Comparison of ENCODE assay signal across 1 cellular context in the genomic region with DNA sequence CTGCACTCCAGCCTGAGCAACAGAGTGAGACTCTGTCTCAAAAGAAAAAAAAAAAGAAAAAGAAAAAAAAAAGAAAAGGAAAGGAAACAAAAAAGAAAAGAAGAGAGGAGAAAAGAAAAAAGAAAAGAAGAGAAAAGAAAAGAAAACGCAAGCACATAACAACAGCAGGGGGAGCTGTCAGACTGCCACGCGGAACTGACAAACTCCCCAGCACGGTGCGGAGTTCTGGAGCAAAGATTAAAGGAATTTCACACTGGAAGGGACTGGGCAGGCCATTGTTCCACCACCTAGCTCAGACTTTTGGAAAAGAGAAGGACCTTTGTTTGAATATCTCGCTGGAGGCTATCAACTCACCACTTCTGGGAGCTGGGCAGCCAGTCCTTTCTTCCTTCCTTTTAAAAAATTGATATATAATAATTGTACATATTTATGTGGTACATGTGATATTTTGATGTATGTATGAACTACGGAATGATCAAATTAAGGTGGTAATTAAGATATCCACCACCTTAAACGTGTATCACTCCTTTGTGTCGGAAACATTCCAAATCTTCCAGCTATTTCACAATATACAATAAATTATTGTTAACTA.
TF ChIP-seq lines count a peak whose summit lies in the region.

No MANE protein-coding gene starts in this region.

TF ChIP-seq in HCT116, 20 proteins besides CTCF, POLR2A, EP300 and RAD21:
- TF ChIP-seq, protein P1, sequence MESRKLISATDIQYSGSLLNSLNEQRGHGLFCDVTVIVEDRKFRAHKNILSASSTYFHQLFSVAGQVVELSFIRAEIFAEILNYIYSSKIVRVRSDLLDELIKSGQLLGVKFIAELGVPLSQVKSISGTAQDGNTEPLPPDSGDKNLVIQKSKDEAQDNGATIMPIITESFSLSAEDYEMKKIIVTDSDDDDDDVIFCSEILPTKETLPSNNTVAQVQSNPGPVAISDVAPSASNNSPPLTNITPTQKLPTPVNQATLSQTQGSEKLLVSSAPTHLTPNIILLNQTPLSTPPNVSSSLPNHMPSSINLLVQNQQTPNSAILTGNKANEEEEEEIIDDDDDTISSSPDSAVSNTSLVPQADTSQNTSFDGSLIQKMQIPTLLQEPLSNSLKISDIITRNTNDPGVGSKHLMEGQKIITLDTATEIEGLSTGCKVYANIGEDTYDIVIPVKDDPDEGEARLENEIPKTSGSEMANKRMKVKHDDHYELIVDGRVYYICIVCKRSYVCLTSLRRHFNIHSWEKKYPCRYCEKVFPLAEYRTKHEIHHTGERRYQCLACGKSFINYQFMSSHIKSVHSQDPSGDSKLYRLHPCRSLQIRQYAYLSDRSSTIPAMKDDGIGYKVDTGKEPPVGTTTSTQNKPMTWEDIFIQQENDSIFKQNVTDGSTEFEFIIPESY (IDR thresholded peaks at IDR 0.05; ENCODE audit: extremely low read depth, insufficient replicate concordance, low read length), result no peak
- TF ChIP-seq EZH2phosphoT487 (IDR thresholded peaks at IDR 0.05; ENCODE audit: borderline replicate concordance), result no peak
- no peak for TF ChIP-seq FOSL1 (IDR thresholded peaks at IDR 0.05; ENCODE audit: low read depth)
- TF ChIP-seq ZFX (IDR thresholded peaks at IDR 0.05), result no peak
- TF ChIP-seq, protein P2, sequence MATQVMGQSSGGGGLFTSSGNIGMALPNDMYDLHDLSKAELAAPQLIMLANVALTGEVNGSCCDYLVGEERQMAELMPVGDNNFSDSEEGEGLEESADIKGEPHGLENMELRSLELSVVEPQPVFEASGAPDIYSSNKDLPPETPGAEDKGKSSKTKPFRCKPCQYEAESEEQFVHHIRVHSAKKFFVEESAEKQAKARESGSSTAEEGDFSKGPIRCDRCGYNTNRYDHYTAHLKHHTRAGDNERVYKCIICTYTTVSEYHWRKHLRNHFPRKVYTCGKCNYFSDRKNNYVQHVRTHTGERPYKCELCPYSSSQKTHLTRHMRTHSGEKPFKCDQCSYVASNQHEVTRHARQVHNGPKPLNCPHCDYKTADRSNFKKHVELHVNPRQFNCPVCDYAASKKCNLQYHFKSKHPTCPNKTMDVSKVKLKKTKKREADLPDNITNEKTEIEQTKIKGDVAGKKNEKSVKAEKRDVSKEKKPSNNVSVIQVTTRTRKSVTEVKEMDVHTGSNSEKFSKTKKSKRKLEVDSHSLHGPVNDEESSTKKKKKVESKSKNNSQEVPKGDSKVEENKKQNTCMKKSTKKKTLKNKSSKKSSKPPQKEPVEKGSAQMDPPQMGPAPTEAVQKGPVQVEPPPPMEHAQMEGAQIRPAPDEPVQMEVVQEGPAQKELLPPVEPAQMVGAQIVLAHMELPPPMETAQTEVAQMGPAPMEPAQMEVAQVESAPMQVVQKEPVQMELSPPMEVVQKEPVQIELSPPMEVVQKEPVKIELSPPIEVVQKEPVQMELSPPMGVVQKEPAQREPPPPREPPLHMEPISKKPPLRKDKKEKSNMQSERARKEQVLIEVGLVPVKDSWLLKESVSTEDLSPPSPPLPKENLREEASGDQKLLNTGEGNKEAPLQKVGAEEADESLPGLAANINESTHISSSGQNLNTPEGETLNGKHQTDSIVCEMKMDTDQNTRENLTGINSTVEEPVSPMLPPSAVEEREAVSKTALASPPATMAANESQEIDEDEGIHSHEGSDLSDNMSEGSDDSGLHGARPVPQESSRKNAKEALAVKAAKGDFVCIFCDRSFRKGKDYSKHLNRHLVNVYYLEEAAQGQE (IDR thresholded peaks at IDR 0.05; ENCODE audit: low read depth), result no peak
- no peak for TF ChIP-seq SP1 (IDR thresholded peaks at IDR 0.05; ENCODE audit: low read depth)
- TF ChIP-seq SIN3A (IDR thresholded peaks at IDR 0.05; ENCODE audit: low read depth), result no peak
- TF ChIP-seq ELF1 (IDR thresholded peaks at IDR 0.05; ENCODE audit: borderline replicate concordance, low read depth), result no peak
- no peak for TF ChIP-seq CBX3 (IDR thresholded peaks at IDR 0.05; ENCODE audit: low read depth)
- no peak for TF ChIP-seq JUND (IDR thresholded peaks at IDR 0.05)
- no peak for TF ChIP-seq CEBPB (IDR thresholded peaks at IDR 0.05; ENCODE audit: low read depth)
- TF ChIP-seq SRF (IDR thresholded peaks at IDR 0.05; ENCODE audit: low read depth), result no peak
- TF ChIP-seq, protein P3, sequence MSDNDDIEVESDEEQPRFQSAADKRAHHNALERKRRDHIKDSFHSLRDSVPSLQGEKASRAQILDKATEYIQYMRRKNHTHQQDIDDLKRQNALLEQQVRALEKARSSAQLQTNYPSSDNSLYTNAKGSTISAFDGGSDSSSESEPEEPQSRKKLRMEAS (IDR thresholded peaks at IDR 0.05), result no peak
- no peak for TF ChIP-seq POLR2AphosphoS5 (IDR thresholded peaks at IDR 0.05; ENCODE audit: low read depth, low read length)
- TF ChIP-seq, protein P4, sequence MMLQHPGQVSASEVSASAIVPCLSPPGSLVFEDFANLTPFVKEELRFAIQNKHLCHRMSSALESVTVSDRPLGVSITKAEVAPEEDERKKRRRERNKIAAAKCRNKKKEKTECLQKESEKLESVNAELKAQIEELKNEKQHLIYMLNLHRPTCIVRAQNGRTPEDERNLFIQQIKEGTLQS (IDR thresholded peaks at IDR 0.05), result no peak
- no peak for TF ChIP-seq YY1 (IDR thresholded peaks at IDR 0.05; ENCODE audit: extremely low read depth, insufficient replicate concordance, low read depth, low read length)
- no peak for TF ChIP-seq TCF7L2 (IDR thresholded peaks at IDR 0.05; ENCODE audit: borderline replicate concordance, extremely low read depth, insufficient read depth, insufficient read length)
- no peak for TF ChIP-seq EZH2 (IDR thresholded peaks at IDR 0.05)
TF ChIP-seq in HCT116: peak in this region for 0.
